Comparison of ENCODE assay signal across 17 cellular contexts in genomic region chr15:58139631-58140522, GRCh38. TPM values are rescaled to one million over a fixed set of nuclear protein-coding genes. Genes with fewer than 3 reads are reported as not detected.
DNase-seq lines count a peak whose midpoint lies in the region; ATAC-seq, FAIRE-seq and TF ChIP-seq lines count a peak whose summit lies in the region.
"Had no signal": no experiment of that assay in that cellular context is flagged by ENCODE, and none has a peak within 500 bp of the region (broad histone marks: within the 10 kb centered on the region; RNA-seq: fewer than 3 reads in every experiment).

No MANE protein-coding gene starts in this region.

- TF ChIP-seq EP300 in HepG2 (IDR thresholded peaks at IDR 0.05; ENCODE audit: low read depth in 2 of 2, low read length in 2 of 2) (no peak), HepG2 (CRISPR knock-in tag; IDR thresholded peaks at IDR 0.05; ENCODE audit: borderline replicate concordance) (no peak)

- DNase-seq in HepG2 (ENCODE audit: low spot score) (no peak), lower lobe of right lung (no peak), upper lobe of right lung (no peak), posterior cingulate gyrus (no peak)
- DNase-seq: activated CD8-positive, alpha-beta memory T cell treated with anti-CD3 and anti-CD28 coated beads, Interleukin-2, amount 10 ng/mL, durations not matched to agents 7 days and 5 days; activated naive CD4-positive, alpha-beta T cell treated with anti-CD3 and anti-CD28 coated beads, Interleukin-2, amount 10 ng/mL, durations not matched to agents 7 days and 5 days; caudate nucleus; IMR-90; NCI-H1694; NCI-H748 treated with DMSO at 0.1 percent for 48 hours; stimulated activated CD8-positive, alpha-beta memory T cell treated with anti-CD3 and anti-CD28 coated beads, Interleukin-4, amount 100 ng/mL, for 48 hours had no signal

- H4K20me1 ChIP-seq in HepG2 (ENCODE audit: insufficient read depth, low read length), result no peaks in the 10 kb centered on the region

- no TSS peak for BruUV-seq in HepG2 (replicated peaks; lab: Mats Ljungman, UMichigan)

- TF ChIP-seq POLR2A in HepG2 (IDR thresholded peaks at IDR 0.05; ENCODE audit: insufficient read depth in 1 of 2, low read depth in 2 of 2, low read length in 2 of 2), result no peak

- FAIRE-seq in HepG2 (lab: Jason Lieb, UNC), result no peak

- CTCF ChIA-PET in HepG2 (lab: Yijun Ruan, JAX; ENCODE audit: low intra/inter-chr PET ratio, low total read pairs), result no interaction called here

- H3K79me2 ChIP-seq in HepG2 (ENCODE audit: insufficient read depth, low read length), result no peaks in the 10 kb centered on the region

- ATAC-seq in HepG2 (no peak), lower lobe of right lung (peak; percentile 64 to 73), upper lobe of right lung (peak; percentile 69), HG03108 (IDR thresholded peaks at IDR 0.05; ENCODE audit: unreplicated experiment) (no peak), GM21576 (IDR thresholded peaks at IDR 0.05; ENCODE audit: unreplicated experiment) (no peak)
- ATAC-seq: activated CD8-positive, alpha-beta memory T cell treated with anti-CD3 and anti-CD28 coated beads, Interleukin-2, amount 10 ng/mL, durations not matched to agents 7 days and 5 days had no signal

- H3K36me3 ChIP-seq in liver (ENCODE audit: control insufficient read depth in 4 of 4, insufficient read depth in 3 of 4, low read depth in 1 of 4, low read length in 3 of 4) (no peaks in the 10 kb centered on the region), HepG2 (replicated peaks in 1 of 2; ENCODE audit: control insufficient read depth in 1 of 2, insufficient read depth in 2 of 2, low read length in 2 of 2) (no peaks in the 10 kb centered on the region), lower lobe of right lung (no peaks in the 10 kb centered on the region), upper lobe of right lung (no peaks in the 10 kb centered on the region)

- TF ChIP-seq CTCF in liver (IDR thresholded peaks at IDR 0.05; ENCODE audit: low read depth, low read length, missing input control) (no peak), HepG2 (CRISPR knock-in tag; IDR thresholded peaks at IDR 0.05) (no peak), lower lobe of right lung (IDR thresholded peaks at IDR 0.05) (no peak), upper lobe of right lung (IDR thresholded peaks at IDR 0.05) (no peak)

- H3K4me3 ChIP-seq in liver (ENCODE audit: low read depth in 1 of 3, low read length in 3 of 3), result peak overlapping the region; percentile 44 to 97 (median 91)
- H3K4me3 ChIP-seq in HepG2 (replicated peaks in 1 of 3; ENCODE audit: insufficient read depth in 1 of 3, low read depth in 2 of 3, low read length in 3 of 3), result no peak overlapping the region
- H3K4me3 ChIP-seq in lower lobe of right lung, result peak overlapping the region; percentile 40
- H3K4me3 ChIP-seq in upper lobe of right lung, result peak overlapping the region; percentile 23
- H3K4me3 ChIP-seq: SK-N-MC had no signal

- in situ Hi-C loops in HepG2 (cut with HindIII; ENCODE audit: extremely low pct_ligation_motif_present, low pct_unique_long_range_greater_than_20kb), result no loop called here

- intact Hi-C loops in HepG2 (cut with micrococcal nuclease; ENCODE audit: unreplicated experiment) (no loop called here), lower lobe of right lung (cut with DNase I) (no loop called here), upper lobe of right lung (cut with DNase I) (no loop called here), posterior cingulate gyrus (cut with DNase I) (no loop called here)

- H3K4me1 ChIP-seq in liver (ENCODE audit: control insufficient read depth in 4 of 4, insufficient read depth in 4 of 4, low read length in 3 of 4) (peaks cover 2 to 34% (median 26%) of the 10 kb centered on the region in 4 donors), HepG2 (ENCODE audit: insufficient read depth, low read length) (no peaks in the 10 kb centered on the region), lower lobe of right lung (peaks cover 6% of the 10 kb centered on the region), upper lobe of right lung (peaks cover 16% of the 10 kb centered on the region)

- H3K27me3 ChIP-seq in liver (ENCODE audit: control insufficient read depth in 4 of 4, insufficient read depth in 4 of 4, low read length in 3 of 4) (no peaks in the 10 kb centered on the region), HepG2 (ENCODE audit: control insufficient read depth in 1 of 2, insufficient read depth in 2 of 2, low read length in 2 of 2) (peaks cover 2 to 26% of the 10 kb centered on the region in 2 experiments; a peak in 4 of 5 replicates), lower lobe of right lung (ENCODE audit: low read depth) (no peaks in the 10 kb centered on the region), upper lobe of right lung (no peaks in the 10 kb centered on the region)

- peak overlapping the region; percentile 90 to 94 for H3K27ac ChIP-seq in liver (ENCODE audit: low read depth in 1 of 2, low read length in 2 of 2)
- no peak overlapping the region for H3K27ac ChIP-seq in HepG2 (ENCODE audit: extremely low read length, insufficient read depth, low read length)
- peak overlapping the region; percentile 24 for H3K27ac ChIP-seq in adipose tissue (ENCODE audit: low read depth, low read length)
- peak overlapping the region; percentile 54 for H3K27ac ChIP-seq in lower lobe of right lung
- peak overlapping the region; percentile 61 for H3K27ac ChIP-seq in upper lobe of right lung
- H3K27ac ChIP-seq: SK-N-MC had no signal

- no peak overlapping the region for H3K4me2 ChIP-seq in HepG2 (ENCODE audit: low read depth, low read length)

- POLR2A ChIA-PET in HepG2 (lab: Yijun Ruan, JAX), result no interaction called here

- peak overlapping the region; percentile 81 to 88 for H3K9ac ChIP-seq in liver (ENCODE audit: low read depth in 1 of 2, low read length in 2 of 2)
- no peak overlapping the region for H3K9ac ChIP-seq in HepG2 (ENCODE audit: insufficient read depth, low read depth, low read length)

- WGBS in liver, result 26% methylated on average over 5 of the region's 5 CpGs
- 20% methylated on average over 5 of the region's 5 CpGs for WGBS in HepG2 (ENCODE audit: low lambda C conversion rate)
- WGBS in adipose tissue, 3 donors, result 23 to 70% (median 31%) methylated on average over 5 of the region's 5 CpGs

- H3K9me3 ChIP-seq in liver (ENCODE audit: control insufficient read depth in 4 of 4, low read length in 3 of 4) (no peaks in the 10 kb centered on the region), HepG2 (ENCODE audit: low read length) (no peaks in the 10 kb centered on the region), lower lobe of right lung (no peaks in the 10 kb centered on the region), upper lobe of right lung (no peaks in the 10 kb centered on the region)

- no peak overlapping the region for H2AFZ ChIP-seq in HepG2 (ENCODE audit: low read length)

- no peak for TF ChIP-seq RAD21 in liver (IDR thresholded peaks at IDR 0.05)
- TF ChIP-seq RAD21 in HepG2 (CRISPR knock-in tag; IDR thresholded peaks at IDR 0.05), result no peak

TF ChIP-seq in liver, 16 proteins besides CTCF, POLR2A, EP300 and RAD21:
- peak in 1 of 2 donors; percentile 21 for TF ChIP-seq JUND (IDR thresholded peaks at IDR 0.05)
- no peak for TF ChIP-seq TAF1 (conservative IDR thresholded peaks at IDR 0.05)

TF ChIP-seq in HepG2, 621 proteins besides CTCF, POLR2A, EP300 and RAD21:
- TF ChIP-seq ZNF691 (CRISPR knock-in tag; IDR thresholded peaks at IDR 0.05; ENCODE audit: borderline replicate concordance, low read depth), result no peak
- no peak for TF ChIP-seq ZBTB8A (CRISPR knock-in tag; IDR thresholded peaks at IDR 0.05; ENCODE audit: borderline replicate concordance, low read depth)
- no peak for TF ChIP-seq EZH2 (conservative IDR thresholded peaks at IDR 0.05; ENCODE audit: low read depth, low read length)

RNA-seq across cellular contexts. Expression of gene AQP9, which starts 1.7 kb away (rescaled TPM):
- total RNA-seq in liver (100 to 1,000 TPM in 1 of 2 donors, 1 to 10 TPM in 1; 1.4 to 103 TPM), HepG2 (2016; rRNA removed; fragmentation: Illumina TruSeq; extraction: Trizol) (not detected in 2 replicates), lower lobe of right lung (60.3 TPM), upper lobe of right lung (46.9 TPM)
- polyA plus RNA-seq in liver (100 to 1,000 TPM in 1 of 2 donors, 10 to 100 TPM in 1; 69.9 to 111 TPM), HepG2 (2011; rRNA removed) (0.03 TPM in 1 of 2 replicates, not detected in the other), adipose tissue (10 to 100 TPM in 2 of 3 donors, under 1 TPM in 1; 0.69 to 16.7 (median 11.9) TPM)
- total RNA-seq in HepG2 (2016; cell fraction: cytosol; rRNA removed; fragmentation: Illumina TruSeq; extraction: Trizol; ENCODE audit: low read depth), result not detected in 2 replicates
- total RNA-seq in HepG2 (2016; cell fraction: insoluble cytoplasmic fraction; rRNA removed; fragmentation: Illumina TruSeq; extraction: Trizol), result not detected in 2 replicates
- total RNA-seq in HepG2 (2016; cell fraction: membrane; rRNA removed; fragmentation: Illumina TruSeq; extraction: Trizol), result 0.09 TPM in 1 of 2 replicates, not detected in the other
- not detected in 2 replicates for total RNA-seq in HepG2 (2016; cell fraction: nucleus; rRNA removed; fragmentation: Illumina TruSeq; extraction: Trizol)
- 0.05 TPM in 1 of 2 replicates, not detected in the other for polyA plus RNA-seq in HepG2 (2011; cell fraction: cytosol; rRNA removed)
- polyA plus RNA-seq in HepG2 (2011; cell fraction: nucleus; rRNA removed), result not detected in 2 replicates
- 0.11 TPM in 1 of 2 replicates, not detected in the other for polyA plus RNA-seq in HepG2 (2012)
- polyA plus RNA-seq in HepG2 (2016; cell fraction: cytosol; fragmentation: Illumina TruSeq; extraction: Trizol; ENCODE audit: low read depth), result not detected in 2 replicates
- 0.12 TPM in 1 of 2 replicates, not detected in the other for polyA plus RNA-seq in HepG2 (2016; cell fraction: insoluble cytoplasmic fraction; fragmentation: Illumina TruSeq; extraction: Trizol; ENCODE audit: low read depth)
- polyA plus RNA-seq in HepG2 (2016; cell fraction: membrane; fragmentation: Illumina TruSeq; extraction: Trizol; ENCODE audit: low read depth), result not detected in 2 replicates
- not detected in 2 replicates for polyA plus RNA-seq in HepG2 (2016; cell fraction: nucleus; fragmentation: Illumina TruSeq; extraction: Trizol; ENCODE audit: insufficient read depth, low read depth)
- polyA minus RNA-seq in HepG2 (2011; rRNA and poly(A)+ RNA removed; ENCODE audit: low replicate concordance), result not detected in 2 replicates
- polyA minus RNA-seq in HepG2 (2011; cell fraction: cytosol; rRNA and poly(A)+ RNA removed), result not detected in 2 replicates
- polyA minus RNA-seq in HepG2 (2011; cell fraction: nucleus; rRNA and poly(A)+ RNA removed), result not detected in 2 replicates
- total RNA-seq: activated CD8-positive, alpha-beta memory T cell treated with anti-CD3 and anti-CD28 coated beads, Interleukin-2, amount 10 ng/mL, durations not matched to agents 7 days and 5 days; IMR-90 had no signal
- polyA plus RNA-seq: AG04450, IMR-90 had no signal

Comparison
In these comparisons a context has a peak if more than half of its experiments do, and no peak if none do; other contexts are left out.
1. H3K4me3 ChIP-seq: peak in liver (3 of 3), lower lobe of right lung (single experiment) and upper lobe of right lung (single experiment); none in HepG2 (0 of 3).
2. ATAC-seq: peak in lower lobe of right lung (2 of 2) and upper lobe of right lung (single experiment); none in HepG2 (single experiment), HG03108 (single experiment) and GM21576 (single experiment).